10 cellular contexts compared by ENCODE assay signal in genomic region chr1:165897326-165898303, GRCh38.
DNase-seq lines count a peak whose midpoint lies in the region; ATAC-seq lines count a peak whose summit lies in the region.
"Had no signal": no experiment of that assay in that cellular context is flagged by ENCODE, and none has a peak within 500 bp of the region (broad histone marks: within the 10 kb centered on the region; RNA-seq: fewer than 3 reads in every experiment).

No MANE protein-coding gene starts in this region.

- peaks cover 16% of the 10 kb centered on the region for H3K36me3 ChIP-seq in SJCRH30

- no peaks in the 10 kb centered on the region for H3K27me3 Mint-ChIP-seq in activated CD4-positive, alpha-beta T cell treated with anti-CD3 and anti-CD28 coated beads, Interleukin-2, amount 10 ng/mL, durations not matched to agents 24 days and 14 days
- H3K27me3 Mint-ChIP-seq in stimulated activated naive B cell treated with anti-CD40 and anti-IgM and Interleukin-4, amounts not matched to agents 10 μg/mL and 1 μg/mL and 100 μg/mL, for 72 hours = no peaks in the 10 kb centered on the region

- H3K27ac ChIP-seq in SJCRH30 (peak overlapping the region; percentile 63), epithelial cell of prostate (peak overlapping the region; percentile 93)

- H3K36me3 Mint-ChIP-seq in activated CD4-positive, alpha-beta T cell treated with anti-CD3 and anti-CD28 coated beads, Interleukin-2, amount 10 ng/mL, durations not matched to agents 24 days and 14 days (ENCODE audit: low read depth) = peaks cover 29% of the 10 kb centered on the region
- H3K36me3 Mint-ChIP-seq in stimulated activated naive B cell treated with anti-CD40 and anti-IgM and Interleukin-4, amounts not matched to agents 10 μg/mL and 1 μg/mL and 100 μg/mL, for 72 hours = peaks cover 49 to 83% of the 10 kb centered on the region in 2 donors

- peaks cover 50% of the 10 kb centered on the region for H3K4me1 ChIP-seq in SJCRH30

- no peak for DNase-seq in activated CD4-positive, alpha-beta T cell treated with anti-CD3 and anti-CD28 coated beads, Interleukin-2, amount 10 ng/mL, durations not matched to agents 24 days and 14 days
- no peak for DNase-seq in activated CD4-positive, alpha-beta T cell treated with anti-CD3 and anti-CD28 coated beads for 4 hours
- DNase-seq in SJCRH30 (no peak), epithelial cell of prostate (ENCODE audit: low read depth, low spot score) (no peak), NCI-H2081 treated with DMSO at 0.1 percent for 48 hours (lab: John Stamatoyannopoulos, UW) (no peak), NCI-H1092 treated with DMSO at 0.1 percent for 48 hours (lab: John Stamatoyannopoulos, UW) (no peak), DMS53 (lab: John Stamatoyannopoulos, UW) (no peak)
- DNase-seq in stimulated activated naive B cell treated with anti-CD40 and anti-IgM and Interleukin-4, amounts not matched to agents 10 μg/mL and 1 μg/mL and 100 μg/mL, for 72 hours = no peak
- DNase-seq: NCI-H187, SIG-M5 had no signal

- no peak for ATAC-seq in stimulated activated naive B cell treated with anti-CD40 and anti-IgM and Interleukin-4, amounts not matched to agents 10 μg/mL and 1 μg/mL and 100 μg/mL, for 72 hours (replicated peaks)

- no peak overlapping the region for H3K4me3 Mint-ChIP-seq in activated CD4-positive, alpha-beta T cell treated with anti-CD3 and anti-CD28 coated beads, Interleukin-2, amount 10 ng/mL, durations not matched to agents 24 days and 14 days
- no peak overlapping the region for H3K4me3 Mint-ChIP-seq in stimulated activated naive B cell treated with anti-CD40 and anti-IgM and Interleukin-4, amounts not matched to agents 10 μg/mL and 1 μg/mL and 100 μg/mL, for 72 hours

- no peaks in the 10 kb centered on the region for H3K9me3 ChIP-seq in SJCRH30 (replicated peaks)

- intact Hi-C loops in activated CD4-positive, alpha-beta T cell treated with anti-CD3 and anti-CD28 coated beads, Interleukin-2, amount 10 ng/mL, durations not matched to agents 24 days and 14 days (cut with micrococcal nuclease) = no loop called here

- no peaks in the 10 kb centered on the region for H3K27me3 ChIP-seq in SJCRH30

- peaks cover 17% of the 10 kb centered on the region for H3K4me1 Mint-ChIP-seq in activated CD4-positive, alpha-beta T cell treated with anti-CD3 and anti-CD28 coated beads, Interleukin-2, amount 10 ng/mL, durations not matched to agents 24 days and 14 days
- H3K4me1 Mint-ChIP-seq in stimulated activated naive B cell treated with anti-CD40 and anti-IgM and Interleukin-4, amounts not matched to agents 10 μg/mL and 1 μg/mL and 100 μg/mL, for 72 hours = no peaks in the 10 kb centered on the region

- no peaks in the 10 kb centered on the region for H3K9me3 Mint-ChIP-seq in activated CD4-positive, alpha-beta T cell treated with anti-CD3 and anti-CD28 coated beads, Interleukin-2, amount 10 ng/mL, durations not matched to agents 24 days and 14 days
- no peaks in the 10 kb centered on the region for H3K9me3 Mint-ChIP-seq in stimulated activated naive B cell treated with anti-CD40 and anti-IgM and Interleukin-4, amounts not matched to agents 10 μg/mL and 1 μg/mL and 100 μg/mL, for 72 hours

- H3K4me3 ChIP-seq in SJCRH30 = no peak overlapping the region

- H3K27ac Mint-ChIP-seq in activated CD4-positive, alpha-beta T cell treated with anti-CD3 and anti-CD28 coated beads, Interleukin-2, amount 10 ng/mL, durations not matched to agents 24 days and 14 days = peak overlapping the region; percentile 0
- peak overlapping the region; percentile 54 for H3K27ac Mint-ChIP-seq in stimulated activated naive B cell treated with anti-CD40 and anti-IgM and Interleukin-4, amounts not matched to agents 10 μg/mL and 1 μg/mL and 100 μg/mL, for 72 hours
